In the genomic region with DNA sequence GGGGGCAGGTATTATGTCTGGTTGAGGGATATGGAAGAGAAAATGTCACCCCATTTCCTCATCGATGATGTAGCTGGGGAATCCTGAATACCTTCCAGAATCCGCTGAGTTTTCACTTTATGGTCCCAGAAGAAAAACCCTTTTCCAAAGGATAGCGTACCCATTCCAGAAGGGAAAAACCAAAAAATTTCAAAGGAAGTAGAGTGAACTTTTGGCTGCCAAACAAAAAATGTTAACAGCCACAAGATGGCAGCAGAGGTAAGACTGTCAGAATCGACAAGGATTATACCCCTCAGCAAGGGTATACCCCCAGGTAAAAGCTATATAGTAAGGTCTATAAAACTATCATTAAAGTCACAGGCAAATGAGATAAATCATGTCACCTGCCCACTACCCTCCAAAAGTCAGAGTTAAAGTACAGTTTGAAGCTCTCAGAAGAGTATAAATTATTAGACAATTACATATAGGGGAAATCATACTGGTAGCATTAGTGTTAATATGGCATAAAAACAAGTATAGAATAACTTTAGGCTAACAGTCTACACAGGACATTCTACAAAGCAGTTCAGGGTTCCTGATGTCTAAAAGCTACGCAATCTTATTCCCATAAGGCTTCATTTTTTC, we compare ENCODE assay signal across 10 cellular contexts. TPM values are rescaled to one million over a fixed set of nuclear protein-coding genes. Genes with fewer than 3 reads are reported as not detected.
DNase-seq lines count a peak whose midpoint lies in the region; ATAC-seq and TF ChIP-seq lines count a peak whose summit lies in the region.
"Had no signal": no experiment of that assay in that cellular context is flagged by ENCODE, and none has a peak within 500 bp of the region (broad histone marks: within the 10 kb centered on the region; RNA-seq: fewer than 3 reads in every experiment).

No MANE protein-coding gene starts in this region.

- TF ChIP-seq CTCF in glutamatergic neuron (IDR thresholded peaks at IDR 0.05; ENCODE audit: partially characterized antibody, unreplicated experiment) (peak; percentile 74), thoracic aorta (IDR thresholded peaks at IDR 0.05) (peak; percentile 56)

- H3K27ac Mint-ChIP-seq in glutamatergic neuron (ENCODE audit: unreplicated experiment), result no peak overlapping the region
- H3K27ac Mint-ChIP-seq in T-helper 2 cell treated with Interferon-gamma antibody and Interleukin-4, amounts not matched to agents 5 μg/mL and 100 μg/mL, for 36 hours, result no peak overlapping the region

- peaks cover 1% of the 10 kb centered on the region for H3K9me3 Mint-ChIP-seq in glutamatergic neuron (ENCODE audit: unreplicated experiment)
- H3K9me3 Mint-ChIP-seq in T-helper 2 cell treated with Interferon-gamma antibody and Interleukin-4, amounts not matched to agents 5 μg/mL and 100 μg/mL, for 36 hours, result no peaks in the 10 kb centered on the region

- H3K36me3 ChIP-seq in SK-N-MC (ENCODE audit: insufficient read depth, low read length) (peaks cover 98% of the 10 kb centered on the region), thoracic aorta (peaks cover 71% of the 10 kb centered on the region)

- no peaks in the 10 kb centered on the region for H3K27me3 ChIP-seq in thoracic aorta (replicated peaks; ENCODE audit: insufficient read depth)

- H3K9ac ChIP-seq in SK-N-MC (ENCODE audit: insufficient read length), result no peak overlapping the region

- peaks cover 2% of the 10 kb centered on the region for H3K27me3 Mint-ChIP-seq in glutamatergic neuron (ENCODE audit: unreplicated experiment)
- no peaks in the 10 kb centered on the region for H3K27me3 Mint-ChIP-seq in T-helper 2 cell treated with Interferon-gamma antibody and Interleukin-4, amounts not matched to agents 5 μg/mL and 100 μg/mL, for 36 hours (ENCODE audit: low read depth)

- H3K4me3 Mint-ChIP-seq in glutamatergic neuron (ENCODE audit: unreplicated experiment), result no peak overlapping the region
- no peak overlapping the region for H3K4me3 Mint-ChIP-seq in T-helper 2 cell treated with Interferon-gamma antibody and Interleukin-4, amounts not matched to agents 5 μg/mL and 100 μg/mL, for 36 hours

- H3K4me1 ChIP-seq in thoracic aorta (ENCODE audit: control insufficient read depth in 1 of 2, low read depth in 2 of 2), result peaks cover 11 to 28% of the 10 kb centered on the region in 2 donors

- H3K4me1 Mint-ChIP-seq in glutamatergic neuron (ENCODE audit: low read depth, unreplicated experiment), result peaks cover 9% of the 10 kb centered on the region
- peaks cover 8% of the 10 kb centered on the region for H3K4me1 Mint-ChIP-seq in T-helper 2 cell treated with Interferon-gamma antibody and Interleukin-4, amounts not matched to agents 5 μg/mL and 100 μg/mL, for 36 hours (ENCODE audit: low read depth)

- H3K4me3 ChIP-seq in SK-N-MC, result no peak overlapping the region
- no peak overlapping the region for H3K4me3 ChIP-seq in thoracic aorta

- ATAC-seq in thoracic aorta (ENCODE audit: insufficient number of reproducible peaks, low FRiP score, low read depth), result no peak
- ATAC-seq in GM18907 (IDR thresholded peaks at IDR 0.05; ENCODE audit: unreplicated experiment), result no peak

- peaks cover 5% of the 10 kb centered on the region for H3K36me3 Mint-ChIP-seq in glutamatergic neuron (ENCODE audit: unreplicated experiment)
- peaks cover 69% of the 10 kb centered on the region for H3K36me3 Mint-ChIP-seq in T-helper 2 cell treated with Interferon-gamma antibody and Interleukin-4, amounts not matched to agents 5 μg/mL and 100 μg/mL, for 36 hours (ENCODE audit: low read depth)

- DNase-seq in activated naive CD4-positive, alpha-beta T cell treated with Interleukin-2 at 50 U/mL for 16 hours, result peak; percentile 19
- DNase-seq in activated naive CD4-positive, alpha-beta T cell treated with anti-CD3 and anti-CD28 coated beads, Interleukin-2, amount 50 U/mL, for 16 hours, result no peak
- DNase-seq in SK-N-MC (ENCODE audit: low read depth, low spot score), result no peak
- DNase-seq in glutamatergic neuron, result no peak
- DNase-seq in thoracic aorta (ENCODE audit: low spot score), result no peak
- DNase-seq in T-helper 2 cell treated with Interferon-gamma antibody and Interleukin-4, amounts not matched to agents 5 μg/mL and 100 μg/mL, for 36 hours (ENCODE audit: low spot score), result no peak
- no peak for DNase-seq in DMS79 (lab: John Stamatoyannopoulos, UW)
- DNase-seq: NCI-H187 treated with DMSO at 0.1 percent for 48 hours had no signal

- H3K9me3 ChIP-seq in SK-N-MC (ENCODE audit: low read depth, low read length) (no peaks in the 10 kb centered on the region), thoracic aorta (no peaks in the 10 kb centered on the region)

- H3K27ac ChIP-seq in SK-N-MC (peak overlapping the region; percentile 17; the same call in 1 of the 2 replicates), thoracic aorta (peak overlapping the region in 1 of 2 donors; percentile 13)

RNA-seq across cellular contexts. Expression of gene ACIN1, which starts 18.0 kb away (rescaled TPM):
- total RNA-seq in glutamatergic neuron (ENCODE audit: unreplicated experiment), result 341 TPM
- total RNA-seq in thoracic aorta, result 100 to 1,000 TPM; 117 to 154 TPM

RNA-seq across cellular contexts. Expression of gene C14orf119, which starts 18.4 kb away (rescaled TPM):
- total RNA-seq in glutamatergic neuron (ENCODE audit: unreplicated experiment) (40.3 TPM), thoracic aorta (10 to 100 TPM; 18.0 to 18.4 TPM)

RNA-seq across cellular contexts. Expression of gene CDH24, which starts 19.6 kb away (rescaled TPM):
- total RNA-seq in glutamatergic neuron (ENCODE audit: unreplicated experiment), result 164 TPM
- total RNA-seq in thoracic aorta, result 1 to 10 TPM; 1.1 to 6.2 TPM

RNA-seq across cellular contexts. Expression of gene CIROP, which starts 27.9 kb away (rescaled TPM):
- not detected for total RNA-seq in glutamatergic neuron (ENCODE audit: unreplicated experiment)
- 1 to 10 TPM in 1 of 2 donors, not detected in 1; 1.1 TPM for total RNA-seq in thoracic aorta
- total RNA-seq: Daoy had no signal

RNA-seq across cellular contexts. Expression of gene PSMB11, which starts 34.9 kb away (rescaled TPM):
- not detected for total RNA-seq in glutamatergic neuron (ENCODE audit: unreplicated experiment)
- not detected for total RNA-seq in thoracic aorta
- total RNA-seq: Daoy had no signal

Comparison
In these comparisons a context has a peak if more than half of its experiments do, and no peak if none do; other contexts are left out.
1. RNA of gene CDH24, which starts 19.6 kb away (total RNA-seq): 164 TPM in glutamatergic neuron (single experiment); 1.1 to 6.2 TPM in thoracic aorta; every median in the first group is over 10 times any median in the second.